29 cellular contexts compared by ENCODE assay signal in the genomic region with DNA sequence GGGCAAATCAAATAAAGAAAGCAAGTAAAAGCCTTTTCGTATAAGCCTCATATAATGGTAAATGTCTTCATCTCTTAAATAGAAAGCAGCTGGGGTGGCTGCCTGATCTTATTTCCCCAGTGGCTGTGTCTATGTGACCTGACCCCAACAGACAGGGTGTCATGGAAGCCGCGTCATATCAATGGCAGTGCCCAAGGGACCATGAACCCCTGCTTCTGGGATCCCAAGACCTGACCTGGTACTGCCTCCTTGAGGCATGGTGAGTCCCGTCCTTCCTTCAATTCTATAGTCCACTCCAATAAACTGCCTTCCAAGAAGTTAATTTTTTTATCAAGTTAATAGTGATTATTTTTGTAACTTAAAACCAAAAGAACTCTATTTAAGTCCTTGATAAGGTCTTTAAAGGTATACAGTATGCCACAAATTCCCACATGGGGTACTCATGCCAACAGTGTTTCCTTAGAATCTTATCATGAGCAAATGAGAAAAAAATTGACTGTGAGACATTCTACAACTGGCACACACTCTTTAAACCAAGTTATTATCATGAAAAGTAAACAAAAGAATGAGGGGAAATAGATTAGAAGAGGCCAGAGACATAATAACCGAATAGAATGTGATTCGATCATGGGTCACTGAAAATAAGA.
DNase-seq lines count a peak whose midpoint lies in the region; ATAC-seq, FAIRE-seq and TF ChIP-seq lines count a peak whose summit lies in the region.
"Had no signal": no experiment of that assay in that cellular context is flagged by ENCODE, and none has a peak within 500 bp of the region (broad histone marks: within the 10 kb centered on the region; RNA-seq: fewer than 3 reads in every experiment).

No MANE protein-coding gene starts in this region.

- H3K18ac ChIP-seq in IMR-90 (ENCODE audit: low read depth, low read length): no peak overlapping the region

- H3K27me3 ChIP-seq in IMR-90 (ENCODE audit: control insufficient read depth, insufficient read depth, low read length) (no peaks in the 10 kb centered on the region), adipocyte (replicated peaks; ENCODE audit: control insufficient read depth, insufficient read depth, low read length) (no peaks in the 10 kb centered on the region), small intestine (ENCODE audit: control insufficient read depth in 2 of 2, insufficient read depth in 2 of 2, low read length in 2 of 2) (no peaks in the 10 kb centered on the region)
- H3K27me3 ChIP-seq: adrenal gland, BLaER1, gastrocnemius medialis, left lung, thyroid gland had no signal

- no peak overlapping the region for H2AFZ ChIP-seq in IMR-90 (replicated peaks; ENCODE audit: low read length, poor library complexity)
- H2AFZ ChIP-seq: GM23338 had no signal

- H3K9ac ChIP-seq in IMR-90 (ENCODE audit: low read depth, low read length): no peak overlapping the region
- H3K9ac ChIP-seq in adipocyte (ENCODE audit: low read length): no peak overlapping the region
- H3K9ac ChIP-seq: BLaER1 had no signal

- H3K4me1 ChIP-seq in IMR-90 (ENCODE audit: control insufficient read depth, insufficient read depth, low read length) (peaks cover 14% of the 10 kb centered on the region), adipocyte (ENCODE audit: control insufficient read depth, insufficient read depth, low read length) (peaks cover 23% of the 10 kb centered on the region), small intestine (ENCODE audit: control insufficient read depth in 2 of 2, insufficient read depth in 1 of 2, low read depth in 1 of 2, low read length in 1 of 2) (peaks cover 6 to 7% of the 10 kb centered on the region in 2 donors)
- H3K4me1 ChIP-seq: psoas muscle, thyroid gland had no signal

- H3K4me1 Mint-ChIP-seq in stimulated activated naive B cell treated with anti-CD40 and anti-IgM and Interleukin-4, amounts not matched to agents 10 μg/mL and 1 μg/mL and 100 μg/mL, for 72 hours: peaks cover 19 to 35% of the 10 kb centered on the region in 2 donors

- CTCF ChIA-PET in IMR-90 (lab: Yijun Ruan, JAX): no interaction called here

- no peak overlapping the region for H2BK5ac ChIP-seq in IMR-90 (ENCODE audit: low read depth, low read length, poor library complexity, severe bottlenecking)

- no peak overlapping the region for H2BK120ac ChIP-seq in IMR-90 (ENCODE audit: low read depth, low read length)

- no peak overlapping the region for H4K8ac ChIP-seq in IMR-90 (ENCODE audit: low read depth in 2 of 2, low read length in 2 of 2)

- H2BK15ac ChIP-seq in IMR-90 (ENCODE audit: low read depth, low read length): peak overlapping the region; percentile 55; the same call in 1 of the 3 replicates

- H3K27ac Mint-ChIP-seq in stimulated activated naive B cell treated with anti-CD40 and anti-IgM and Interleukin-4, amounts not matched to agents 10 μg/mL and 1 μg/mL and 100 μg/mL, for 72 hours: no peak overlapping the region
- H3K27ac Mint-ChIP-seq: activated CD4-positive, alpha-beta T cell treated with anti-CD3 and anti-CD28 coated beads, Interleukin-2, amount 10 ng/mL, durations not matched to agents 24 days and 14 days; activated T-cell treated with anti-CD3 and anti-CD28 coated beads, Interleukin-2, amount 50 U/mL, for 72 hours; effector memory CD8-positive, alpha-beta T cell; GM23338; stimulated activated naive CD8-positive, alpha-beta T cell treated with anti-CD3 and anti-CD28 coated beads, Interleukin-15, amount 100 ng/mL, for 72 hours; T-helper 2 cell treated with Interferon-gamma antibody and Interleukin-4, amounts not matched to agents 5 μg/mL and 100 μg/mL, for 36 hours had no signal

- FAIRE-seq in small intestine (lab: Jason Lieb, UNC): no peak
- FAIRE-seq: G401.6 had no signal

- H4K20me1 ChIP-seq in IMR-90 (ENCODE audit: insufficient read depth, low read length): no peaks in the 10 kb centered on the region
- H4K20me1 ChIP-seq: BLaER1 had no signal

- no TSS peak for BruUV-seq in IMR-90 (replicated peaks; lab: Mats Ljungman, UMichigan)

- DNase-seq in IMR-90: no peak
- peak; percentile 19 for DNase-seq in adipocyte (ENCODE audit: low read depth)
- peak; percentile 37 for DNase-seq in fibroblast of pulmonary artery (ENCODE audit: low read depth)
- DNase-seq in small intestine: peak; percentile 32
- DNase-seq in NCI-H1930 (lab: John Stamatoyannopoulos, UW): no peak
- DNase-seq in stimulated activated naive B cell treated with anti-CD40 and anti-IgM and Interleukin-4, amounts not matched to agents 10 μg/mL and 1 μg/mL and 100 μg/mL, for 72 hours: no peak
- DNase-seq: activated CD4-positive, alpha-beta T cell treated with anti-CD3 and anti-CD28 coated beads, Interleukin-2, amount 10 ng/mL, durations not matched to agents 24 days and 14 days; activated naive CD4-positive, alpha-beta T cell; activated T-cell treated with anti-CD3 and anti-CD28 coated beads, Interleukin-2, amount 50 U/mL, for 72 hours; adrenal gland; effector memory CD8-positive, alpha-beta T cell; gastrocnemius medialis; hippocampal formation; KBM-7; left lung; mesendoderm; NCI-H446 treated with DMSO at 0.1 percent for 48 hours; psoas muscle; Right ventricle myocardium superior; stimulated activated naive CD8-positive, alpha-beta T cell treated with anti-CD3 and anti-CD28 coated beads, Interleukin-15, amount 100 ng/mL, for 72 hours; thyroid gland; WERI-Rb-1 had no signal

- no peak overlapping the region for H3K23ac ChIP-seq in IMR-90 (ENCODE audit: low read depth, low read length)

- peak overlapping the region; percentile 62; the same call in 1 of the 2 replicates for H2AK5ac ChIP-seq in IMR-90 (ENCODE audit: low read depth, low read length)

- no peak overlapping the region for H3K4me2 ChIP-seq in IMR-90 (ENCODE audit: low read depth, low read length)
- H3K4me2 ChIP-seq: BLaER1, GM23338 had no signal

- ATAC-seq in IMR-90 (ENCODE audit: low read depth): no peak; the same call in 1 of the 2 replicates
- ATAC-seq in HG02623 (IDR thresholded peaks at IDR 0.05; ENCODE audit: unreplicated experiment): no peak
- no peak for ATAC-seq in stimulated activated naive B cell treated with anti-CD40 and anti-IgM and Interleukin-4, amounts not matched to agents 10 μg/mL and 1 μg/mL and 100 μg/mL, for 72 hours (replicated peaks)
- ATAC-seq: activated T-cell treated with anti-CD3 and anti-CD28 coated beads, Interleukin-2, amount 50 U/mL, for 72 hours; effector memory CD8-positive, alpha-beta T cell; esophagus mucosa; gastrocnemius medialis; GM23338; left lung; psoas muscle; stimulated activated naive CD8-positive, alpha-beta T cell treated with anti-CD3 and anti-CD28 coated beads, Interleukin-15, amount 100 ng/mL, for 72 hours had no signal

- POLR2A ChIA-PET in IMR-90 (lab: Charles Lee; ENCODE audit: unreplicated experiment): no interaction called here

- no peak overlapping the region for H3K56ac ChIP-seq in IMR-90 (ENCODE audit: extremely low read depth, insufficient read depth, low read length)

- 0 out of 4 replicates have a peak, but pooled peaks cover 0 to 3% of the 10 kb centered on the region in 2 experiments for H3K79me1 ChIP-seq in IMR-90 (ENCODE audit: low read depth in 1 of 2, low read length in 2 of 2)

- no peak overlapping the region for H2BK20ac ChIP-seq in IMR-90 (ENCODE audit: low read depth, low read length)

- no peak for TF ChIP-seq RAD21 in IMR-90 (IDR thresholded peaks at IDR 0.05; ENCODE audit: low read length)

- H3K14ac ChIP-seq in IMR-90 (replicated peaks; ENCODE audit: low read depth, low read length): no peak overlapping the region

- no peak overlapping the region for H4K5ac ChIP-seq in IMR-90 (ENCODE audit: low read depth, low read length)

- in situ Hi-C loops in IMR-90 (cut with MboI; ENCODE audit: low sequenced_read_pairs): no loop called here

- H2AK9ac ChIP-seq in IMR-90 (replicated peaks; ENCODE audit: low read depth, low read length, poor library complexity): no peak overlapping the region

- peaks cover 8 to 10% of the 10 kb centered on the region in 2 donors for H3K36me3 Mint-ChIP-seq in stimulated activated naive B cell treated with anti-CD40 and anti-IgM and Interleukin-4, amounts not matched to agents 10 μg/mL and 1 μg/mL and 100 μg/mL, for 72 hours

- peaks cover 15 to 18% of the 10 kb centered on the region in 2 donors for H3K9me3 Mint-ChIP-seq in stimulated activated naive B cell treated with anti-CD40 and anti-IgM and Interleukin-4, amounts not matched to agents 10 μg/mL and 1 μg/mL and 100 μg/mL, for 72 hours
- H3K9me3 Mint-ChIP-seq: activated T-cell treated with anti-CD3 and anti-CD28 coated beads, Interleukin-2, amount 50 U/mL, for 72 hours; effector memory CD8-positive, alpha-beta T cell; GM23338; stimulated activated naive CD8-positive, alpha-beta T cell treated with anti-CD3 and anti-CD28 coated beads, Interleukin-15, amount 100 ng/mL, for 72 hours; T-helper 2 cell treated with Interferon-gamma antibody and Interleukin-4, amounts not matched to agents 5 μg/mL and 100 μg/mL, for 36 hours had no signal

- peaks cover 8% of the 10 kb centered on the region for H3K9me1 ChIP-seq in IMR-90 (ENCODE audit: insufficient read depth, low read length)

- no peak overlapping the region for H3K4me3 Mint-ChIP-seq in stimulated activated naive B cell treated with anti-CD40 and anti-IgM and Interleukin-4, amounts not matched to agents 10 μg/mL and 1 μg/mL and 100 μg/mL, for 72 hours
- H3K4me3 Mint-ChIP-seq: activated CD4-positive, alpha-beta T cell treated with anti-CD3 and anti-CD28 coated beads, Interleukin-2, amount 10 ng/mL, durations not matched to agents 24 days and 14 days; activated T-cell treated with anti-CD3 and anti-CD28 coated beads, Interleukin-2, amount 50 U/mL, for 72 hours; effector memory CD8-positive, alpha-beta T cell; GM23338; stimulated activated naive CD8-positive, alpha-beta T cell treated with anti-CD3 and anti-CD28 coated beads, Interleukin-15, amount 100 ng/mL, for 72 hours; T-helper 2 cell treated with Interferon-gamma antibody and Interleukin-4, amounts not matched to agents 5 μg/mL and 100 μg/mL, for 36 hours had no signal

- H3K4ac ChIP-seq in IMR-90 (ENCODE audit: low read depth, low read length): no peak overlapping the region

- no peaks in the 10 kb centered on the region for H3K27me3 Mint-ChIP-seq in stimulated activated naive B cell treated with anti-CD40 and anti-IgM and Interleukin-4, amounts not matched to agents 10 μg/mL and 1 μg/mL and 100 μg/mL, for 72 hours
- H3K27me3 Mint-ChIP-seq: activated CD4-positive, alpha-beta T cell treated with anti-CD3 and anti-CD28 coated beads, Interleukin-2, amount 10 ng/mL, durations not matched to agents 24 days and 14 days had no signal

- H3K36me3 ChIP-seq in IMR-90 (ENCODE audit: control insufficient read depth, insufficient read depth, low read length): no peaks in the 10 kb centered on the region
- H3K36me3 ChIP-seq in adipocyte (ENCODE audit: control insufficient read depth, insufficient read depth, low read length, severe bottlenecking): no peaks in the 10 kb centered on the region
- no peaks in the 10 kb centered on the region for H3K36me3 ChIP-seq in small intestine (ENCODE audit: control insufficient read depth in 2 of 2, insufficient read depth in 2 of 2, low read length in 2 of 2)
- H3K36me3 ChIP-seq: adrenal gland, BLaER1, gastrocnemius medialis, left lung, neutrophil, thyroid gland, WERI-Rb-1 had no signal

- 58% methylated on average over 2 of the region's 6 CpGs; no CpG with 5 or more reads in 1 of the 2 experiments for WGBS in IMR-90 (ENCODE audit: extremely low coverage in 2 of 2, insufficient read length in 1 of 2), 2 experiments
- 29 to 61% (median 38%) methylated on average over 6 of the region's 6 CpGs for WGBS in small intestine, 3 donors

- dilution Hi-C loops in IMR-90 (cut with HindIII; ENCODE audit: low sequenced_read_pairs, unreplicated experiment): no loop called here

- intact Hi-C loops in IMR-90 (cut with micrococcal nuclease): no loop called here

- H3K9me3 ChIP-seq in IMR-90 (ENCODE audit: control insufficient read depth, insufficient read depth, low read length): no peaks in the 10 kb centered on the region
- no peaks in the 10 kb centered on the region for H3K9me3 ChIP-seq in adipocyte (ENCODE audit: control insufficient read depth, low read length)
- H3K9me3 ChIP-seq in small intestine (ENCODE audit: control insufficient read depth, low read depth): no peaks in the 10 kb centered on the region
- H3K9me3 ChIP-seq: adrenal gland, gastrocnemius medialis, left lung, neutrophil, psoas muscle, thyroid gland had no signal

- H3K4me3 ChIP-seq in IMR-90 (ENCODE audit: insufficient read depth, low read depth, low read length) (no peak overlapping the region), adipocyte (ENCODE audit: low read length) (no peak overlapping the region), fibroblast of pulmonary artery (replicated peaks; ENCODE audit: low read depth, low read length) (no peak overlapping the region), small intestine (ENCODE audit: low read depth in 1 of 2, low read length in 2 of 2) (no peak overlapping the region)
- H3K4me3 ChIP-seq: adrenal gland, BLaER1, gastrocnemius medialis, GM23338, left lung, psoas muscle, thyroid gland had no signal

- H3K27ac ChIP-seq in IMR-90 (ENCODE audit: insufficient read depth, low read length) (no peak overlapping the region), small intestine (ENCODE audit: low read depth in 1 of 2, low read length in 1 of 2) (no peak overlapping the region)
- H3K27ac ChIP-seq: adrenal gland, BLaER1, gastrocnemius medialis, left lung, neutrophil, psoas muscle, thyroid gland, WERI-Rb-1 had no signal

- no peak for TF ChIP-seq POLR2A in IMR-90 (IDR thresholded peaks at IDR 0.05; ENCODE audit: low read depth, low read length)

- no peak overlapping the region for H4K91ac ChIP-seq in IMR-90 (ENCODE audit: insufficient read depth, low read depth, low read length)

- TF ChIP-seq CTCF in IMR-90 (conservative IDR thresholded peaks at IDR 0.05; ENCODE audit: low read depth, low read length) (no peak), fibroblast of pulmonary artery (IDR thresholded peaks at IDR 0.05; ENCODE audit: low read length, missing control alignments) (no peak)

Comparison
In these comparisons a context has a peak if more than half of its experiments do, and no peak if none do; other contexts are left out.
1. DNase-seq: peak in adipocyte (single experiment), fibroblast of pulmonary artery (single experiment) and small intestine (single experiment); none in IMR-90 (single experiment), NCI-H1930 (0 of 2) and stimulated activated naive B cell treated with anti-CD40 and anti-IgM and Interleukin-4, amounts not matched to agents 10 μg/mL and 1 μg/mL and 100 μg/mL, for 72 hours (single experiment).